Comparison of ENCODE assay signal across 36 cellular contexts in the genomic region with DNA sequence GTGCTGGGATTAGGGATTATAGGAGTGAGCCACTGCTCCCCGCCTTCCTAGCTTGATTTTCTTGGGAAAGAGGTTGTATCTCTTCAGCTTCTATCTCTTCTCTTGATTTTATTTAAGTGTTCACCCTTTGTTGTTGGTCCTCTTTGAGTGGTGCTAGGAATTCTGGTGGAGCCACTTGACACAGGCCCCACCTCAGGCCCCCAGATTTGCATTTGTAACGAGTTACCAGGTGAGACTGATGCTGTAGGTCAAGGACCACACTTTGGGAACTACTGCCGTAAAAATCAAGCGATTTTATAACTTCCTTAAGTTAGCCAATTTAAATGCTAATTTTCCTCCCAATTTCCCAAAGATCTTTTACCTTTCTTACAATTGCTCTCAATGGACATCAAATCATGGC. TPM values are rescaled to one million over a fixed set of nuclear protein-coding genes. Genes with fewer than 3 reads are reported as not detected.
"Had no signal": no experiment of that assay in that cellular context is flagged by ENCODE, and none has a peak within 500 bp of the region (broad histone marks: within the 10 kb centered on the region; RNA-seq: fewer than 3 reads in every experiment).

No MANE protein-coding gene starts in this region.

- FAIRE-seq: colon had no signal

- H3K27ac ChIP-seq: adrenal gland, body of pancreas, esophagus muscularis mucosa, foreskin keratinocyte, gastroesophageal sphincter, WERI-Rb-1 had no signal

- H3K36me3 Mint-ChIP-seq: activated CD4-positive, alpha-beta memory T cell treated with anti-CD3 and anti-CD28 coated beads for 36 hours; activated CD8-positive, alpha-beta memory T cell treated with anti-CD3 and anti-CD28 coated beads, Interleukin-2, amount 10 ng/mL, durations not matched to agents 7 days and 5 days; activated naive CD4-positive, alpha-beta T cell treated with anti-CD3 and anti-CD28 coated beads, Interleukin-2, amount 50 U/mL, for 24 hours; activated naive CD8-positive, alpha-beta T cell treated with anti-CD3 and anti-CD28 coated beads for 36 hours had no signal

- H3K27ac Mint-ChIP-seq: activated CD4-positive, alpha-beta memory T cell treated with anti-CD3 and anti-CD28 coated beads for 36 hours; activated CD4-positive, alpha-beta T cell treated with anti-CD3 and anti-CD28 coated beads for 36 hours; activated CD4-positive, alpha-beta T cell treated with anti-CD3 and anti-CD28 coated beads, Interleukin-2, amount 10 ng/mL, durations not matched to agents 24 days and 14 days; activated CD8-positive, alpha-beta memory T cell treated with anti-CD3 and anti-CD28 coated beads, Interleukin-2, amount 10 ng/mL, durations not matched to agents 7 days and 5 days; activated CD8-positive, alpha-beta T cell treated with anti-CD3 and anti-CD28 coated beads, Interleukin-2, amount 10 ng/mL, durations not matched to agents 7 days and 5 days; activated naive CD4-positive, alpha-beta T cell treated with anti-CD3 and anti-CD28 coated beads for 36 hours; activated naive CD4-positive, alpha-beta T cell treated with anti-CD3 and anti-CD28 coated beads, Interleukin-2, amount 50 U/mL, for 24 hours; activated naive CD8-positive, alpha-beta T cell treated with anti-CD3 and anti-CD28 coated beads for 36 hours; activated naive CD8-positive, alpha-beta T cell treated with anti-CD3 and anti-CD28 coated beads, Interleukin-2, amount 50 U/mL, for 24 hours; activated T-helper 1 cell treated with anti-CD3 and anti-CD28 coated beads, Interleukin-12 subunit alpha, Interleukin-12 subunit beta, Interleukin-2, Interleukin-4 antibody, amounts not matched to agents 30 ng/mL and 10 ng/mL and 1 ng/mL, durations not matched to agents 14 hours and 24 hours and 36 hours; activated T-helper 2 cell treated with anti-CD3 and anti-CD28 coated beads, Interferon-gamma antibody, Interleukin-2, Interleukin-4, amounts not matched to agents 10 μg/mL and 5 μg/mL and 100 μg/mL, durations not matched to agents 14 hours and 24 hours and 36 hours; effector memory CD8-positive, alpha-beta T cell; T-helper 17 cell; T-helper 2 cell treated with Interferon-gamma antibody and Interleukin-4, amounts not matched to agents 5 μg/mL and 100 μg/mL, for 36 hours had no signal

- H3K4me3 ChIP-seq: adrenal gland, body of pancreas, esophagus muscularis mucosa, gastroesophageal sphincter had no signal

- DNase-seq: activated CD4-positive, alpha-beta memory T cell treated with anti-CD3 and anti-CD28 coated beads for 36 hours; activated CD4-positive, alpha-beta T cell treated with anti-CD3 and anti-CD28 coated beads for 36 hours; activated CD4-positive, alpha-beta T cell treated with anti-CD3 and anti-CD28 coated beads, Interleukin-2, amount 10 ng/mL, durations not matched to agents 24 days and 14 days; activated CD4-positive, CD25-positive, alpha-beta regulatory T cell; activated CD4-positive, CD25-positive, alpha-beta regulatory T cell treated with anti-CD3 and anti-CD28 coated beads, Interleukin-2, amount 50 U/mL, for 72 hours; activated CD8-positive, alpha-beta memory T cell treated with anti-CD3 and anti-CD28 coated beads, Interleukin-2, amount 10 ng/mL, durations not matched to agents 7 days and 5 days; activated CD8-positive, alpha-beta memory T cell treated with anti-CD3 and anti-CD28 coated beads, Interleukin-2, amount 50 U/mL, for 4 hours; activated CD8-positive, alpha-beta T cell treated with anti-CD3 and anti-CD28 coated beads, Interleukin-2, amount 10 ng/mL, durations not matched to agents 7 days and 5 days; activated effector memory CD4-positive, alpha-beta T cell treated with anti-CD3 and anti-CD28 coated beads, Interleukin-2, amount 50 U/mL, for 16 hours; activated naive CD4-positive, alpha-beta T cell treated with anti-CD3 and anti-CD28 coated beads for 36 hours; activated naive CD8-positive, alpha-beta T cell treated with anti-CD3 and anti-CD28 coated beads for 36 hours; activated naive CD8-positive, alpha-beta T cell treated with anti-CD3 and anti-CD28 coated beads, Interleukin-2, amount 50 U/mL, for 24 hours; activated T-cell treated with anti-CD3 and anti-CD28 coated beads, Interleukin-2, amount 50 U/mL, for 1 hour; activated T-cell treated with anti-CD3 and anti-CD28 coated beads, Interleukin-2, amount 50 U/mL, for 48 hours; adrenal gland; amygdala; aorta; body of pancreas; caudate nucleus; cortex of kidney; dermis blood vessel endothelial cell; effector CD4-positive, alpha-beta T cell; effector memory CD8-positive, alpha-beta T cell; erythroblast; foreskin keratinocyte; T-helper 1 cell; T-helper 17 cell; T1000; WERI-Rb-1 had no signal

- H3K4me1 Mint-ChIP-seq: activated CD4-positive, alpha-beta T cell treated with anti-CD3 and anti-CD28 coated beads for 36 hours; activated CD4-positive, alpha-beta T cell treated with anti-CD3 and anti-CD28 coated beads, Interleukin-2, amount 10 ng/mL, durations not matched to agents 24 days and 14 days; activated CD8-positive, alpha-beta memory T cell treated with anti-CD3 and anti-CD28 coated beads, Interleukin-2, amount 10 ng/mL, durations not matched to agents 7 days and 5 days; activated naive CD4-positive, alpha-beta T cell treated with anti-CD3 and anti-CD28 coated beads, Interleukin-2, amount 50 U/mL, for 24 hours; activated naive CD8-positive, alpha-beta T cell treated with anti-CD3 and anti-CD28 coated beads for 36 hours; activated naive CD8-positive, alpha-beta T cell treated with anti-CD3 and anti-CD28 coated beads, Interleukin-2, amount 50 U/mL, for 24 hours; T-helper 17 cell had no signal

- H3K9me3 ChIP-seq: adrenal gland, body of pancreas, esophagus muscularis mucosa, gastroesophageal sphincter had no signal

- H3K9me3 Mint-ChIP-seq: activated CD4-positive, alpha-beta memory T cell treated with anti-CD3 and anti-CD28 coated beads for 36 hours; activated CD4-positive, alpha-beta T cell treated with anti-CD3 and anti-CD28 coated beads, Interleukin-2, amount 10 ng/mL, durations not matched to agents 24 days and 14 days; activated naive CD4-positive, alpha-beta T cell treated with anti-CD3 and anti-CD28 coated beads for 36 hours; activated naive CD4-positive, alpha-beta T cell treated with anti-CD3 and anti-CD28 coated beads, Interleukin-2, amount 50 U/mL, for 24 hours; activated naive CD8-positive, alpha-beta T cell treated with anti-CD3 and anti-CD28 coated beads for 36 hours; activated naive CD8-positive, alpha-beta T cell treated with anti-CD3 and anti-CD28 coated beads, Interleukin-2, amount 50 U/mL, for 24 hours; activated T-helper 1 cell treated with anti-CD3 and anti-CD28 coated beads, Interleukin-12 subunit alpha, Interleukin-12 subunit beta, Interleukin-2, Interleukin-4 antibody, amounts not matched to agents 30 ng/mL and 10 ng/mL and 1 ng/mL, durations not matched to agents 14 hours and 24 hours and 36 hours; activated T-helper 2 cell treated with anti-CD3 and anti-CD28 coated beads, Interferon-gamma antibody, Interleukin-2, Interleukin-4, amounts not matched to agents 10 μg/mL and 5 μg/mL and 100 μg/mL, durations not matched to agents 14 hours and 24 hours and 36 hours; effector memory CD8-positive, alpha-beta T cell; T-helper 2 cell treated with Interferon-gamma antibody and Interleukin-4, amounts not matched to agents 5 μg/mL and 100 μg/mL, for 36 hours had no signal

- H3K36me3 ChIP-seq: adrenal gland, esophagus muscularis mucosa, gastroesophageal sphincter, WERI-Rb-1 had no signal

- ATAC-seq: activated CD4-positive, alpha-beta T cell treated with anti-CD3 and anti-CD28 coated beads for 36 hours; activated CD8-positive, alpha-beta memory T cell treated with anti-CD3 and anti-CD28 coated beads, Interleukin-2, amount 10 ng/mL, durations not matched to agents 7 days and 5 days; activated CD8-positive, alpha-beta T cell treated with anti-CD3 and anti-CD28 coated beads, Interleukin-2, amount 10 ng/mL, durations not matched to agents 7 days and 5 days; activated naive CD8-positive, alpha-beta T cell treated with anti-CD3 and anti-CD28 coated beads, Interleukin-2, amount 50 U/mL, for 24 hours; body of pancreas; effector memory CD8-positive, alpha-beta T cell; foreskin keratinocyte; gastroesophageal sphincter; T-helper 17 cell had no signal

- H3K4me3 Mint-ChIP-seq: activated CD4-positive, alpha-beta memory T cell treated with anti-CD3 and anti-CD28 coated beads for 36 hours; activated CD4-positive, alpha-beta T cell treated with anti-CD3 and anti-CD28 coated beads for 36 hours; activated CD4-positive, alpha-beta T cell treated with anti-CD3 and anti-CD28 coated beads, Interleukin-2, amount 10 ng/mL, durations not matched to agents 24 days and 14 days; activated CD8-positive, alpha-beta memory T cell treated with anti-CD3 and anti-CD28 coated beads, Interleukin-2, amount 10 ng/mL, durations not matched to agents 7 days and 5 days; activated CD8-positive, alpha-beta T cell treated with anti-CD3 and anti-CD28 coated beads, Interleukin-2, amount 10 ng/mL, durations not matched to agents 7 days and 5 days; activated naive CD4-positive, alpha-beta T cell treated with anti-CD3 and anti-CD28 coated beads for 36 hours; activated naive CD4-positive, alpha-beta T cell treated with anti-CD3 and anti-CD28 coated beads, Interleukin-2, amount 50 U/mL, for 24 hours; activated naive CD8-positive, alpha-beta T cell treated with anti-CD3 and anti-CD28 coated beads for 36 hours; activated naive CD8-positive, alpha-beta T cell treated with anti-CD3 and anti-CD28 coated beads, Interleukin-2, amount 50 U/mL, for 24 hours; activated T-helper 1 cell treated with anti-CD3 and anti-CD28 coated beads, Interleukin-12 subunit alpha, Interleukin-12 subunit beta, Interleukin-2, Interleukin-4 antibody, amounts not matched to agents 30 ng/mL and 10 ng/mL and 1 ng/mL, durations not matched to agents 14 hours and 24 hours and 36 hours; effector memory CD8-positive, alpha-beta T cell; T-helper 17 cell; T-helper 2 cell treated with Interferon-gamma antibody and Interleukin-4, amounts not matched to agents 5 μg/mL and 100 μg/mL, for 36 hours had no signal

- H3K27me3 ChIP-seq: adrenal gland, body of pancreas, esophagus muscularis mucosa, foreskin keratinocyte, gastroesophageal sphincter had no signal

RNA-seq across cellular contexts. Expression of a gene that starts 26.3 kb away (rescaled TPM):
- total RNA-seq: activated CD8-positive, alpha-beta T cell treated with anti-CD3 and anti-CD28 coated beads, Interleukin-2, amount 10 ng/mL, durations not matched to agents 7 days and 5 days had no signal
